In the genomic region with DNA sequence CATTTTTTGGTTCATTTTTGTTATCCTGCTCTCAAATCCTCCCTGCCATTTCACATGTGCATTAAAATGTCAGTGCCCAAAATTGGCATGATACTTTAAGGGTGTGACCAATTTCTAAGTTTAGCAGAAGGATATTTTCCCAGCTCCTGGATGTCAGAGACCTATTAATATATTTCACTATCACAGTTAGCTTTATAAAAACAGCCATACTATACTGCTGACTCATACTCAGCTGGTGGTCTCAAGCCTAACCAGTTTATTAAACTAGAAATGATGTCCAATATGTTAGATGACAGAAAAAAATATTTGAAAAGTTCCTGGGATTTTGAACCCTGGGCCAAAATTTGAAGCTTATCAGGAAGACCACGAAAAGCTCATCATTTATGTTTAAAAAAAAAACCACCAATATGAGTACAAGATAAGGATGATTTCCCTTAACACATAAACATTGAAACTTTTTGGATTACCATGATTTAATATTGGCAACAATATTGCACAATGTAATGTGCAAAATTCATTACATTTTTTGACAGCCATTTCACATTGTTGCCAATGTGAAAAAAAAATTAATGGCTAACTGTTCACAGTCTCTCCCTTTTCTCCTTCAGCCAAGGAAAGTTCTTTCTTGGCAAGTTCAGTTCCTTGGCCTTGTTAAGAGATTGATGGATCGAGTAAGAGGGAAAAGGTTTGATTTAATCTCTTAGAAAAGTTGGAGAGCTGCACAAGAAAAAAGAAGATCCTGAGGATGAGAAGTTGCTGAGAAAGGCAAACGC, we compare ENCODE assay signal across 19 cellular contexts.
DNase-seq lines count a peak whose midpoint lies in the region; ATAC-seq and TF ChIP-seq lines count a peak whose summit lies in the region.
"Had no signal": no experiment of that assay in that cellular context is flagged by ENCODE, and none has a peak within 500 bp of the region (broad histone marks: within the 10 kb centered on the region; RNA-seq: fewer than 3 reads in every experiment).

No MANE protein-coding gene starts in this region.

- no peak overlapping the region for H4K8ac ChIP-seq in mesenchymal stem cell (ENCODE audit: low read length)

- no peak overlapping the region for H3K23ac ChIP-seq in mesenchymal stem cell (ENCODE audit: low read length in 2 of 2)

- H3K9ac ChIP-seq in mesenchymal stem cell (ENCODE audit: low read length), result peak overlapping the region; percentile 6

- intact Hi-C loops in Right ventricle myocardium inferior (cut with DNase I), result loop anchor here (10.0 kb wide), 1 partner anchor 130 kb away; no protein-coding TSS in a partner anchor
- intact Hi-C loops in cardiac septum (cut with DNase I), result no loop called here
- intact Hi-C loops in lower lobe of right lung (cut with DNase I), result no loop called here

- no peak overlapping the region for H2BK15ac ChIP-seq in mesenchymal stem cell (ENCODE audit: low read depth, poor library complexity, severe bottlenecking)

- no peak overlapping the region for H3K14ac ChIP-seq in mesenchymal stem cell (ENCODE audit: low read length in 2 of 2)

- no peak overlapping the region for H2BK120ac ChIP-seq in mesenchymal stem cell (ENCODE audit: low read depth, low read length)

- no peak overlapping the region for H2BK12ac ChIP-seq in mesenchymal stem cell (ENCODE audit: low read length in 2 of 2)

- no peaks in the 10 kb centered on the region for H3K79me1 ChIP-seq in mesenchymal stem cell (replicated peaks; ENCODE audit: low read length, poor library complexity, severe bottlenecking)

- peak overlapping the region; percentile 56 for H3K27ac ChIP-seq in mesenchymal stem cell (ENCODE audit: low read length, poor library complexity, severe bottlenecking)
- no peak overlapping the region for H3K27ac ChIP-seq in lower lobe of right lung
- H3K27ac ChIP-seq: 22Rv1, cardiac muscle cell, suprapubic skin had no signal

- no peak overlapping the region for H3K4ac ChIP-seq in mesenchymal stem cell (ENCODE audit: low read depth in 1 of 2, low read length in 2 of 2)

- H2BK5ac ChIP-seq in mesenchymal stem cell (ENCODE audit: low read depth, low read length, poor library complexity, severe bottlenecking), result no peak overlapping the region

- in situ Hi-C loops in G401 (cut with HindIII; ENCODE audit: low sequenced_read_pairs), result no loop called here

- H3K4me1 ChIP-seq in mesenchymal stem cell (ENCODE audit: control insufficient read depth, insufficient read depth, low read depth, low read length) (no peaks in the 10 kb centered on the region), lower lobe of right lung (no peaks in the 10 kb centered on the region)

- WGBS in mesenchymal stem cell, result 88% methylated on average over 3 of the region's 3 CpGs

- DNase-seq in Right ventricle myocardium inferior (ENCODE audit: missing footprints) (no peak), cardiac septum (ENCODE audit: low spot score) (no peak), choroid plexus epithelial cell (ENCODE audit: low read depth) (peak; percentile 77), mesenchymal stem cell (no peak), lower lobe of right lung (no peak), G401 (ENCODE audit: low spot score) (no peak), CD1c-positive myeloid dendritic cell (ENCODE audit: extremely low spot score) (no peak)
- DNase-seq: activated CD4-positive, alpha-beta T cell treated with anti-CD3 and anti-CD28 coated beads for 48 hours; activated naive CD4-positive, alpha-beta T cell treated with anti-CD3 and anti-CD28 coated beads, Interleukin-2, amount 10 ng/mL, durations not matched to agents 7 days and 5 days; activated T-cell treated with anti-CD3 and anti-CD28 coated beads for 4 hours; C1 segment of cervical spinal cord; effector CD8-positive, alpha-beta T cell; KBM-7; naive thymus-derived CD4-positive, alpha-beta T cell; NCI-H1092 had no signal

- TF ChIP-seq CTCF in choroid plexus epithelial cell (conservative IDR thresholded peaks at IDR 0.05; ENCODE audit: low read depth, low read length) (no peak), lower lobe of right lung (IDR thresholded peaks at IDR 0.05) (no peak)

- no peak overlapping the region for H4K91ac ChIP-seq in mesenchymal stem cell (ENCODE audit: low read length)

- no peak overlapping the region for H3K18ac ChIP-seq in mesenchymal stem cell (ENCODE audit: low read depth in 1 of 2, low read length in 2 of 2)

- H3K4me3 ChIP-seq in choroid plexus epithelial cell (ENCODE audit: low read depth, low read length) (no peak overlapping the region), mesenchymal stem cell (ENCODE audit: insufficient read depth in 1 of 2, low read depth in 1 of 2, low read length in 2 of 2) (no peak overlapping the region), lower lobe of right lung (no peak overlapping the region)
- H3K4me3 ChIP-seq: cardiac muscle cell, suprapubic skin had no signal

- no peak overlapping the region for H2AK5ac ChIP-seq in mesenchymal stem cell (ENCODE audit: low read length, severe bottlenecking)

- no peaks in the 10 kb centered on the region for H3K9me3 ChIP-seq in mesenchymal stem cell (ENCODE audit: control insufficient read depth, low read length)
- peaks cover 12% of the 10 kb centered on the region for H3K9me3 ChIP-seq in lower lobe of right lung
- H3K9me3 ChIP-seq: suprapubic skin had no signal

- H3K27me3 ChIP-seq in mesenchymal stem cell (ENCODE audit: control insufficient read depth in 1 of 2, insufficient read depth in 1 of 2, low read length in 2 of 2) (no peaks in the 10 kb centered on the region), lower lobe of right lung (ENCODE audit: low read depth) (no peaks in the 10 kb centered on the region)
- H3K27me3 ChIP-seq: cardiac muscle cell, suprapubic skin had no signal

- H2AFZ ChIP-seq in mesenchymal stem cell (ENCODE audit: low read depth, low read length), result no peak overlapping the region

- H3K36me3 ChIP-seq in mesenchymal stem cell (ENCODE audit: control insufficient read depth in 1 of 2, insufficient read depth in 2 of 2, low read depth in 1 of 2, low read length in 2 of 2) (no peaks in the 10 kb centered on the region), lower lobe of right lung (no peaks in the 10 kb centered on the region)
- H3K36me3 ChIP-seq: cardiac muscle cell, suprapubic skin had no signal

- H3K4me2 ChIP-seq in mesenchymal stem cell (ENCODE audit: low read length, poor library complexity, severe bottlenecking), result no peak overlapping the region

- ATAC-seq in Right ventricle myocardium inferior (peak; percentile 54), lower lobe of right lung (no peak), GM19397 (IDR thresholded peaks at IDR 0.05; ENCODE audit: unreplicated experiment) (no peak)
- ATAC-seq: naive thymus-derived CD4-positive, alpha-beta T cell had no signal
